ENCODE assay signal across 2 cellular contexts in the genomic region with DNA sequence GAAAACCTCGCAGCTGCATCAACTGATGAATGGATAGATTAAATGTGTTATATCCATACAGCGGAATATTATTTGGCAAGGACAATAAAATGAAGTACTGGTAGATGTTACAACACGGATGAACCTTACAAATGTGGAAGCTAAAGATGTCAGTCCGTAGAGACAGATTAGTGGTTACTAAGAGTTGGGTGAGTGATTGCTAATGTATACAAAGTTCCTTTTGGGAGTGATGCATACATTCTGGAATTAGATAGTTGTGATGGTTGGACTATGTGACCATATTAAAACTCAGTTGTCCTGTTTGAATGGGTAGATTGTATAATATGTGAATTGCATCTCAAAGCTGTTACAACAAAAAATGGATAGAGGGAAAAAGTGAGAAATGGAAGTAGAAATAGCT.
TF ChIP-seq lines count a peak whose summit lies in the region.

No MANE protein-coding gene starts in this region.

TF ChIP-seq in IMR-90, 13 proteins besides CTCF, POLR2A, EP300 and RAD21:
- TF ChIP-seq, protein P1, sequence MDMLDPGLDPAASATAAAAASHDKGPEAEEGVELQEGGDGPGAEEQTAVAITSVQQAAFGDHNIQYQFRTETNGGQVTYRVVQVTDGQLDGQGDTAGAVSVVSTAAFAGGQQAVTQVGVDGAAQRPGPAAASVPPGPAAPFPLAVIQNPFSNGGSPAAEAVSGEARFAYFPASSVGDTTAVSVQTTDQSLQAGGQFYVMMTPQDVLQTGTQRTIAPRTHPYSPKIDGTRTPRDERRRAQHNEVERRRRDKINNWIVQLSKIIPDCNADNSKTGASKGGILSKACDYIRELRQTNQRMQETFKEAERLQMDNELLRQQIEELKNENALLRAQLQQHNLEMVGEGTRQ (IDR thresholded peaks at IDR 0.05; ENCODE audit: low read depth, low read length): no peak
- TF ChIP-seq CHD1 (IDR thresholded peaks at IDR 0.05; ENCODE audit: low read depth, low read length) (no peak), FOS (IDR thresholded peaks at IDR 0.05; ENCODE audit: low read depth, low read length) (no peak)

TF ChIP-seq in neural cell, 6 proteins besides CTCF, POLR2A, EP300 and RAD21:
- TF ChIP-seq REST (IDR thresholded peaks at IDR 0.05; ENCODE audit: borderline replicate concordance): no peak
- TF ChIP-seq MXI1 (conservative IDR thresholded peaks at IDR 0.05; ENCODE audit: poor library complexity, severe bottlenecking): no peak
- no peak for TF ChIP-seq EZH2 (IDR thresholded peaks at IDR 0.05; ENCODE audit: borderline replicate concordance, insufficient read depth, low read length, poor library complexity, severe bottlenecking)
- no peak for TF ChIP-seq TAF1 (IDR thresholded peaks at IDR 0.05; ENCODE audit: low read depth)
- TF ChIP-seq POLR2AphosphoS5 (IDR thresholded peaks at IDR 0.05): no peak
- no peak for TF ChIP-seq SMC3 (conservative IDR thresholded peaks at IDR 0.05; ENCODE audit: poor library complexity)
